Comparison of ENCODE assay signal across 13 cellular contexts in the genomic region with DNA sequence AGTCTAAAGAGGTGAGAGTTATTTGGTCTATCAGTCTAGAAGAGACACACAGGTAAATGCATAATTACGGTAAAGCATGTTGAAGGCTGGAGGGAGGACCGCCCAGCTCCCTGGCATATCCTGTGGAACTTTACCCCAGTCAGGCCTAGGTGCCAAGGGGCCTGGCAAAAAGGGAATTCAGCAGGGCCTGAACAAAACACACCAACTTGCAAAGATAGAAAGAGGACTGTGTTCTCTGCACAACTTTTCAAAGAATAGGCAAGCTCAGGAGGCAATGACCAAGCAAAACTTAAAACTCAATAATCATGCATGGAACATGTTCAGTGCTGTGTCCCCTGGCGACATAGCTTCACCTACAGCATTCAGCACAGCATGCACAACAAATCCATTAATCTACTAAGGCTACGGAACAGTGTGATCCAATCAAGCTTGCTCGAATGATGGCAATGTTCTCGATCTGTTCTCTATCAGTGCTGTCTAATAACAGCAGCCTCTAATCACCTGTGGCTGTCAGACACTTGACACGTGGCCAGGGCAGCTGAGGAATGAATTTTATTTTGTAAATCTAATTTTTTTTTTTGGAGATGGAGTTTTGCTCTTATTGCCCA. TPM values are rescaled to one million over a fixed set of nuclear protein-coding genes. Genes with fewer than 3 reads are reported as not detected.
DNase-seq lines count a peak whose midpoint lies in the region; ATAC-seq and TF ChIP-seq lines count a peak whose summit lies in the region.
"Had no signal": no experiment of that assay in that cellular context is flagged by ENCODE, and none has a peak within 500 bp of the region (broad histone marks: within the 10 kb centered on the region; RNA-seq: fewer than 3 reads in every experiment).

No MANE protein-coding gene starts in this region.

- H3K4me3 ChIP-seq in upper lobe of left lung, result no peak overlapping the region

- no peak for ATAC-seq in activated CD8-positive, alpha-beta T cell treated with anti-CD3 and anti-CD28 coated beads for 36 hours
- no peak for ATAC-seq in activated CD8-positive, alpha-beta T cell treated with anti-CD3 and anti-CD28 coated beads, Interleukin-2, amount 10 ng/mL, durations not matched to agents 7 days and 5 days
- ATAC-seq in Right ventricle myocardium superior (ENCODE audit: poor library complexity) (peak; percentile 68), upper lobe of left lung (ENCODE audit: low FRiP score in 2 of 2) (no peak), GM18907 (IDR thresholded peaks at IDR 0.05; ENCODE audit: unreplicated experiment) (no peak), GM18505 (IDR thresholded peaks at IDR 0.05; ENCODE audit: unreplicated experiment) (no peak)

- H3K4me3 Mint-ChIP-seq in activated CD8-positive, alpha-beta T cell treated with anti-CD3 and anti-CD28 coated beads for 36 hours, result no peak overlapping the region
- H3K4me3 Mint-ChIP-seq in activated CD8-positive, alpha-beta T cell treated with anti-CD3 and anti-CD28 coated beads, Interleukin-2, amount 10 ng/mL, durations not matched to agents 7 days and 5 days, result no peak overlapping the region
- H3K4me3 Mint-ChIP-seq in nephron, result no peak overlapping the region
- H3K4me3 Mint-ChIP-seq: activated naive CD4-positive, alpha-beta T cell treated with anti-CD3 and anti-CD28 coated beads, Interleukin-2, amount 10 ng/mL, durations not matched to agents 7 days and 5 days had no signal

- CTCF ChIA-PET in activated CD8-positive, alpha-beta T cell treated with anti-CD3 and anti-CD28 coated beads for 36 hours (lab: Charles Lee), result interaction anchor here (1.7 to 4.9 kb wide), 3 partner anchors 27 to 56 kb away, joined by 4 to 28 read pairs (median 5); partner anchors contain the start of gene ZMYND8
- CTCF ChIA-PET in activated CD8-positive, alpha-beta T cell treated with anti-CD3 and anti-CD28 coated beads, Interleukin-2, amount 10 ng/mL, durations not matched to agents 7 days and 5 days (lab: Charles Lee), result interaction anchor here (0.6 to 2.5 kb wide), 4 partner anchors 14 to 68 kb away, joined by 4 to 12 read pairs (median 6); no protein-coding TSS in a partner anchor

- H3K27ac ChIP-seq in upper lobe of left lung, result peak overlapping the region; percentile 16 to 89 (median 54)

- peaks cover 37% of the 10 kb centered on the region for H3K36me3 Mint-ChIP-seq in activated CD8-positive, alpha-beta T cell treated with anti-CD3 and anti-CD28 coated beads for 36 hours (ENCODE audit: low read depth)
- peaks cover 44% of the 10 kb centered on the region for H3K36me3 Mint-ChIP-seq in activated CD8-positive, alpha-beta T cell treated with anti-CD3 and anti-CD28 coated beads, Interleukin-2, amount 10 ng/mL, durations not matched to agents 7 days and 5 days (ENCODE audit: low read depth)
- H3K36me3 Mint-ChIP-seq in nephron (ENCODE audit: low read depth), result peaks cover 50% of the 10 kb centered on the region

- no peaks in the 10 kb centered on the region for H3K9me3 ChIP-seq in upper lobe of left lung

- 74 to 79% methylated on average over 7 of the region's 7 CpGs for WGBS in upper lobe of left lung, 2 donors

- H3K27ac Mint-ChIP-seq in activated CD8-positive, alpha-beta T cell treated with anti-CD3 and anti-CD28 coated beads for 36 hours, result peak overlapping the region; percentile 55
- H3K27ac Mint-ChIP-seq in activated CD8-positive, alpha-beta T cell treated with anti-CD3 and anti-CD28 coated beads, Interleukin-2, amount 10 ng/mL, durations not matched to agents 7 days and 5 days, result no peak overlapping the region
- H3K27ac Mint-ChIP-seq in nephron, result peak overlapping the region in 2 of 3 experiments; percentile 53 to 83
- H3K27ac Mint-ChIP-seq: activated naive CD4-positive, alpha-beta T cell treated with anti-CD3 and anti-CD28 coated beads, Interleukin-2, amount 10 ng/mL, durations not matched to agents 7 days and 5 days had no signal

- DNase-seq in activated CD8-positive, alpha-beta T cell treated with anti-CD3 and anti-CD28 coated beads for 36 hours, result no peak
- DNase-seq in activated CD8-positive, alpha-beta T cell treated with anti-CD3 and anti-CD28 coated beads, Interleukin-2, amount 10 ng/mL, durations not matched to agents 7 days and 5 days, result no peak
- DNase-seq in Right ventricle myocardium superior, result no peak
- DNase-seq in upper lobe of left lung, result no peak
- no peak for DNase-seq in NCI-H2227 (lab: John Stamatoyannopoulos, UW; ENCODE audit: unreplicated experiment)
- DNase-seq: activated naive CD4-positive, alpha-beta T cell treated with anti-CD3 and anti-CD28 coated beads, Interleukin-2, amount 10 ng/mL, durations not matched to agents 7 days and 5 days; DMS53; glutamatergic neuron; NCI-H510A; stimulated activated CD4-positive, alpha-beta T cell treated with anti-CD3 and anti-CD28 coated beads, Interleukin-12 subunit alpha, Interleukin-12 subunit beta, amount 100 ng/mL, for 4 hours had no signal

- no peaks in the 10 kb centered on the region for H3K9me3 Mint-ChIP-seq in activated CD8-positive, alpha-beta T cell treated with anti-CD3 and anti-CD28 coated beads for 36 hours
- no peaks in the 10 kb centered on the region for H3K9me3 Mint-ChIP-seq in activated CD8-positive, alpha-beta T cell treated with anti-CD3 and anti-CD28 coated beads, Interleukin-2, amount 10 ng/mL, durations not matched to agents 7 days and 5 days (ENCODE audit: insufficient read depth)
- H3K9me3 Mint-ChIP-seq in nephron, result no peaks in the 10 kb centered on the region
- H3K9me3 Mint-ChIP-seq: activated naive CD4-positive, alpha-beta T cell treated with anti-CD3 and anti-CD28 coated beads, Interleukin-2, amount 10 ng/mL, durations not matched to agents 7 days and 5 days had no signal

- TF ChIP-seq CTCF in activated CD8-positive, alpha-beta T cell treated with anti-CD3 and anti-CD28 coated beads for 36 hours (IDR thresholded peaks at IDR 0.05), result no peak
- TF ChIP-seq CTCF in nephron (IDR thresholded peaks at IDR 0.05; ENCODE audit: unreplicated experiment in 3 of 3), result no peak
- no peak for TF ChIP-seq CTCF in upper lobe of left lung (IDR thresholded peaks at IDR 0.05)

- intact Hi-C loops in activated CD8-positive, alpha-beta T cell treated with anti-CD3 and anti-CD28 coated beads for 36 hours (cut with micrococcal nuclease), result no loop called here
- intact Hi-C loops in Right ventricle myocardium superior (cut with DNase I), result no loop called here

- peaks cover 43% of the 10 kb centered on the region for H3K4me1 Mint-ChIP-seq in activated CD8-positive, alpha-beta T cell treated with anti-CD3 and anti-CD28 coated beads for 36 hours (ENCODE audit: low read depth)
- peaks cover 20% of the 10 kb centered on the region for H3K4me1 Mint-ChIP-seq in activated CD8-positive, alpha-beta T cell treated with anti-CD3 and anti-CD28 coated beads, Interleukin-2, amount 10 ng/mL, durations not matched to agents 7 days and 5 days (ENCODE audit: low read depth)
- peaks cover 56% of the 10 kb centered on the region for H3K4me1 Mint-ChIP-seq in nephron

- no peak for TF ChIP-seq POLR2A in upper lobe of left lung (IDR thresholded peaks at IDR 0.05)
- no peak for TF ChIP-seq POLR2A in GM18505 (IDR thresholded peaks at IDR 0.05; ENCODE audit: borderline replicate concordance, extremely low read depth, insufficient read depth, insufficient read length)

- H3K4me1 ChIP-seq in upper lobe of left lung, result peaks cover 26 to 65% (median 43%) of the 10 kb centered on the region in 4 donors

- no peaks in the 10 kb centered on the region for H3K27me3 ChIP-seq in upper lobe of left lung

- H3K36me3 ChIP-seq in upper lobe of left lung, result no peaks in the 10 kb centered on the region

- TF ChIP-seq EP300 in upper lobe of left lung (IDR thresholded peaks at IDR 0.05), result no peak

- no peaks in the 10 kb centered on the region for H3K27me3 Mint-ChIP-seq in activated CD8-positive, alpha-beta T cell treated with anti-CD3 and anti-CD28 coated beads for 36 hours
- H3K27me3 Mint-ChIP-seq in activated CD8-positive, alpha-beta T cell treated with anti-CD3 and anti-CD28 coated beads, Interleukin-2, amount 10 ng/mL, durations not matched to agents 7 days and 5 days (ENCODE audit: low read depth), result no peaks in the 10 kb centered on the region
- no peaks in the 10 kb centered on the region for H3K27me3 Mint-ChIP-seq in nephron (ENCODE audit: low read depth)
- H3K27me3 Mint-ChIP-seq: activated naive CD4-positive, alpha-beta T cell treated with anti-CD3 and anti-CD28 coated beads, Interleukin-2, amount 10 ng/mL, durations not matched to agents 7 days and 5 days had no signal

- POLR2A ChIA-PET in activated CD8-positive, alpha-beta T cell treated with anti-CD3 and anti-CD28 coated beads for 36 hours (lab: Charles Lee), result interaction anchor here (0.9 to 1.6 kb wide), 6 partner anchors 11 to 55 kb away, joined by 3 to 6 read pairs (median 3); partner anchors contain the start of gene ZMYND8
- POLR2A ChIA-PET in activated CD8-positive, alpha-beta T cell treated with anti-CD3 and anti-CD28 coated beads, Interleukin-2, amount 10 ng/mL, durations not matched to agents 7 days and 5 days (lab: Charles Lee), result interaction anchor here (1.9 kb wide), 1 partner anchor 27 kb away, joined by 7 read pairs; the partner anchor contains the start of gene ZMYND8

RNA-seq across cellular contexts. Expression of gene ZMYND8, which starts 27.6 kb away (rescaled TPM):
- 10 to 100 TPM; 31.9 to 33.4 TPM for total RNA-seq in activated CD8-positive, alpha-beta T cell treated with anti-CD3 and anti-CD28 coated beads for 36 hours
- total RNA-seq in activated CD8-positive, alpha-beta T cell treated with anti-CD3 and anti-CD28 coated beads, Interleukin-2, amount 10 ng/mL, durations not matched to agents 7 days and 5 days, result 10 to 100 TPM; 44.3 to 44.7 TPM
- total RNA-seq in Right ventricle myocardium superior (37.7 TPM), upper lobe of left lung (100 to 1,000 TPM in 1 of 6 donors, 10 to 100 TPM in 5; 24.6 to 120 (median 51.8) TPM)
